8 cellular contexts compared by ENCODE assay signal in the genomic region with DNA sequence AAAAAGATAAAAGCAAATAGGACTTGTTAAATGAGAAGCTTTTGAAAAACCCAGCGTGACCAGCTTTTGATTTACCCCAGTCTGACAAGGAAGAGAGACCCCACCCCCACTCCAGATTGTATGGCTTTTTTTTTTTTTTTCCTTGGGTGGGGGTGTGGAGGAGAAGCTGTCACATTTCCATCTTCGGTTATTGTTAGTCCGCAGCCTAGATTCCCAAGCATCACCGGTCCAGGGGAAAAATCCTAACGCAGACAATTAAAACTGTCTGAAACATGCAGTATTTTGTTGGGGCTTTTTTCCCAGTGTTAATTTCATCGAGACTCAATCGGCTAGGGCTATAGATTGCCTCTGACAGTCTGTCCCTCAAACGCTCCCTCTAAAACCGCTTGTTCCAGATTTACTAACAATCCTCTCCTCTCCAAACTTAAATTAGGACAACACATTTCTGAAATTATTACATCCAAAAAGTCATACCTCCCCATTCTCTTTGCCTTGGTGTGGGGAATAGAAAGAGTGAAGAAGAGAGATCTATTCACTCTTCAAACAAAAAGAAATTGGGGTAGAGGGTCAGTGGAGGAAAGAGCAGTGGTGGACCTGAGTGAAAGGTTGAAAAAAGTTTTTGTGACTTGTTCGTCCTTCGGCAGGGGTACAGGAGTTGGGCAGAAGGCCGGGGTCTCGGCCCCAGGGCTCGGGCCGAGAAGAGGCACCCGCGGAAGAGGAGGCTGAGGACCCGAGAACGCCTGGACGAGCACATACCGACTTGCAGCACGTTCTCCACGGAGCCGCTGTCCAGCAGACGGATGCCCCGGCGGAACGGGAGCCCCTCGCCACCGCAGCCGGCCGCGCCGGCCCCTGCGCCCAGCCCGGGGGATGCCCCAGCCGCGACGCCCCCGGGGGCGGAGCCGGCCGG. TPM values are rescaled to one million over a fixed set of nuclear protein-coding genes. Genes with fewer than 3 reads are reported as not detected.
DNase-seq lines count a peak whose midpoint lies in the region; ATAC-seq, FAIRE-seq and TF ChIP-seq lines count a peak whose summit lies in the region.

No MANE protein-coding gene starts in this region.

- peaks cover 7% of the 10 kb centered on the region for H3K27me3 Mint-ChIP-seq in CD8-positive, alpha-beta T cell (ENCODE audit: low read depth)
- peaks cover 15% of the 10 kb centered on the region for H3K27me3 Mint-ChIP-seq in progenitor cell of endocrine pancreas

- POLR2A ChIA-PET in CD8-positive, alpha-beta T cell (lab: Charles Lee), result interaction anchor here (0.7 to 1.0 kb wide), 2 partner anchors 156 to 194 kb away, joined by 3 read pairs; partner anchors contain the start of gene HECTD3
- POLR2A ChIA-PET in HCT116 (lab: Charles Lee), result interaction anchor here (1.0 kb wide), 1 partner anchor 9 kb away, joined by 3 read pairs; no protein-coding TSS in a partner anchor

- H2AFZ ChIP-seq in HCT116 (ENCODE audit: low read depth, low read length, poor library complexity, severe bottlenecking), result no peak overlapping the region

- H3K27me3 ChIP-seq in CD8-positive, alpha-beta T cell (ENCODE audit: insufficient read depth, low read length), result no peaks in the 10 kb centered on the region
- no peaks in the 10 kb centered on the region for H3K27me3 ChIP-seq in HCT116 (ENCODE audit: insufficient read depth, low read length)
- H3K27me3 ChIP-seq in right cardiac atrium (ENCODE audit: control insufficient read depth, insufficient read depth), result no peaks in the 10 kb centered on the region

- peaks cover 32% of the 10 kb centered on the region for H3K4me1 ChIP-seq in CD8-positive, alpha-beta T cell (ENCODE audit: insufficient read depth, low read length)
- H3K4me1 ChIP-seq in HCT116 (ENCODE audit: control insufficient read depth in 1 of 2, insufficient read depth in 2 of 2, low read length in 2 of 2), result peaks cover 3 to 16% of the 10 kb centered on the region in 2 experiments; a peak in 3 of 4 replicates
- no peaks in the 10 kb centered on the region for H3K4me1 ChIP-seq in right cardiac atrium (ENCODE audit: control insufficient read depth, insufficient read depth, low read length)

- DNase-seq in CD8-positive, alpha-beta T cell, result peak in 2 of 7 experiments; percentile 13 to 54
- no peak for DNase-seq in HCT116 (ENCODE audit: low read depth, low spot score)
- DNase-seq in NCI-H82 (lab: John Stamatoyannopoulos, UW), result peak; percentile 77
- peak; percentile 24 for DNase-seq in amniotic epithelial cell (ENCODE audit: low read depth)
- DNase-seq in right cardiac atrium, result peak; percentile 47 to 77 (median 69)
- peak; percentile 40 for DNase-seq in progenitor cell of endocrine pancreas (ENCODE audit: low spot score, unreplicated experiment)
- no peak for DNase-seq in RCC 7860 (ENCODE audit: low spot score)

- H4K20me1 ChIP-seq in HCT116 (ENCODE audit: insufficient read depth), result no peaks in the 10 kb centered on the region

- H3K4me3 ChIP-seq in CD8-positive, alpha-beta T cell (ENCODE audit: low read depth, low read length), result peak overlapping the region; percentile 58
- H3K4me3 ChIP-seq in HCT116 (replicated peaks in 1 of 2; ENCODE audit: low read depth in 1 of 2, low read length in 2 of 2) (peak overlapping the region; percentile 37 to 72), right cardiac atrium (ENCODE audit: low read length) (peak overlapping the region; percentile 78)

- H3K27ac ChIP-seq in CD8-positive, alpha-beta T cell (ENCODE audit: low read depth, low read length), result no peak overlapping the region
- H3K27ac ChIP-seq in HCT116 (ENCODE audit: low read depth, low read length) (no peak overlapping the region; the same call in 1 of the 2 replicates), right cardiac atrium (ENCODE audit: low read length) (peak overlapping the region; percentile 1)

- no peak for TF ChIP-seq RAD21 in HCT116 (IDR thresholded peaks at IDR 0.05; ENCODE audit: low read depth)

- no peaks in the 10 kb centered on the region for H3K9me3 Mint-ChIP-seq in CD8-positive, alpha-beta T cell
- H3K9me3 Mint-ChIP-seq in progenitor cell of endocrine pancreas (ENCODE audit: low read depth), result no peaks in the 10 kb centered on the region

- CTCF ChIA-PET in CD8-positive, alpha-beta T cell (lab: Charles Lee), result no interaction called here
- CTCF ChIA-PET in HCT116 (lab: Charles Lee), result no interaction called here

- intact Hi-C loops in CD8-positive, alpha-beta T cell (cut with DNase I, micrococcal nuclease), result loop anchor here (2.0 to 5.0 kb wide), 4 partner anchors 97 to 382 kb away; partner anchors contain the start of genes TESK2 (in 1 of the 2) and UROD (in 1 of the 2)
- intact Hi-C loops in HCT116 (cut with micrococcal nuclease) (loop anchor here (5.0 kb wide), 1 partner anchor 48 kb away; no protein-coding TSS in a partner anchor), right cardiac atrium (cut with DNase I) (no loop called here)

- H3K36me3 Mint-ChIP-seq in CD8-positive, alpha-beta T cell, result peaks cover 5% of the 10 kb centered on the region
- H3K36me3 Mint-ChIP-seq in progenitor cell of endocrine pancreas (ENCODE audit: insufficient read depth), result no peaks in the 10 kb centered on the region

- H3K27ac Mint-ChIP-seq in CD8-positive, alpha-beta T cell, result peak overlapping the region; percentile 80
- peak overlapping the region; percentile 75 for H3K27ac Mint-ChIP-seq in progenitor cell of endocrine pancreas

- no TSS peak for BruUV-seq in HCT116 (replicated peaks; lab: Mats Ljungman, UMichigan)

- H3K9me2 ChIP-seq in HCT116 (ENCODE audit: insufficient read depth), result no peaks in the 10 kb centered on the region

- no peak for ATAC-seq in CD8-positive, alpha-beta T cell
- ATAC-seq in HCT116, result peak; percentile 41
- peak; percentile 65 to 70 for ATAC-seq in right cardiac atrium
- ATAC-seq in HG02588 (IDR thresholded peaks at IDR 0.05; ENCODE audit: unreplicated experiment), result no peak

- peak overlapping the region; percentile 92 for H3K4me2 ChIP-seq in HCT116 (ENCODE audit: low read length)

- no peaks in the 10 kb centered on the region for H3K36me3 ChIP-seq in CD8-positive, alpha-beta T cell (ENCODE audit: insufficient read depth, low read length)
- H3K36me3 ChIP-seq in HCT116 (ENCODE audit: control insufficient read depth in 1 of 2, insufficient read depth in 2 of 2, low read length in 2 of 2), result no peaks in the 10 kb centered on the region

- peaks cover 33% of the 10 kb centered on the region for H3K4me1 Mint-ChIP-seq in CD8-positive, alpha-beta T cell (ENCODE audit: low read depth)
- H3K4me1 Mint-ChIP-seq in progenitor cell of endocrine pancreas (ENCODE audit: low read depth), result peaks cover 14% of the 10 kb centered on the region

- 2% methylated on average over 43 of the region's 43 CpGs for WGBS in right cardiac atrium

- H3K9ac ChIP-seq in HCT116 (ENCODE audit: low read length), result no peak overlapping the region

- no peak for TF ChIP-seq CTCF in CD8-positive, alpha-beta T cell (IDR thresholded peaks at IDR 0.05)
- no peak for TF ChIP-seq CTCF in HCT116 (IDR thresholded peaks at IDR 0.05 in 2 of 3, conservative IDR thresholded peaks at IDR 0.05 in 1 of 3; ENCODE audit: borderline replicate concordance in 1 of 3, insufficient read depth in 1 of 3, low read depth in 2 of 3, low read length in 2 of 3)
- TF ChIP-seq CTCF in progenitor cell of endocrine pancreas (IDR thresholded peaks at IDR 0.05; ENCODE audit: unreplicated experiment), result no peak

- H3K4me3 Mint-ChIP-seq in CD8-positive, alpha-beta T cell, result peak overlapping the region; percentile 92
- H3K4me3 Mint-ChIP-seq in progenitor cell of endocrine pancreas (ENCODE audit: low read depth), result peak overlapping the region; percentile 88

- FAIRE-seq in RCC 7860 (lab: Jason Lieb, UNC), result no peak

- H3K79me2 ChIP-seq in HCT116 (ENCODE audit: insufficient read depth, low read length), result no peaks in the 10 kb centered on the region

- no peaks in the 10 kb centered on the region for H3K9me3 ChIP-seq in CD8-positive, alpha-beta T cell (ENCODE audit: low read length)
- H3K9me3 ChIP-seq in HCT116 (ENCODE audit: control insufficient read depth in 1 of 2, insufficient read depth in 1 of 2, low read depth in 1 of 2, low read length in 2 of 2), result no peaks in the 10 kb centered on the region
- H3K9me3 ChIP-seq in right cardiac atrium (ENCODE audit: control insufficient read depth, low read length), result no peaks in the 10 kb centered on the region

- no peak for TF ChIP-seq POLR2A in HCT116 (IDR thresholded peaks at IDR 0.05; ENCODE audit: borderline replicate concordance, extremely low read depth, insufficient read depth, insufficient read length)

- RAD21 ChIA-PET in HCT116 (lab: Charles Lee; ENCODE audit: low non-redundant PET in 1 of 2, low total read pairs in 2 of 2, uncharacterized antibody in 2 of 2, unreplicated experiment in 2 of 2), result no interaction called here

TF ChIP-seq in HCT116, 20 proteins besides CTCF, POLR2A, EP300 and RAD21:
- no peak for TF ChIP-seq FOSL1 (IDR thresholded peaks at IDR 0.05; ENCODE audit: low read depth)
- TF ChIP-seq, protein P1, sequence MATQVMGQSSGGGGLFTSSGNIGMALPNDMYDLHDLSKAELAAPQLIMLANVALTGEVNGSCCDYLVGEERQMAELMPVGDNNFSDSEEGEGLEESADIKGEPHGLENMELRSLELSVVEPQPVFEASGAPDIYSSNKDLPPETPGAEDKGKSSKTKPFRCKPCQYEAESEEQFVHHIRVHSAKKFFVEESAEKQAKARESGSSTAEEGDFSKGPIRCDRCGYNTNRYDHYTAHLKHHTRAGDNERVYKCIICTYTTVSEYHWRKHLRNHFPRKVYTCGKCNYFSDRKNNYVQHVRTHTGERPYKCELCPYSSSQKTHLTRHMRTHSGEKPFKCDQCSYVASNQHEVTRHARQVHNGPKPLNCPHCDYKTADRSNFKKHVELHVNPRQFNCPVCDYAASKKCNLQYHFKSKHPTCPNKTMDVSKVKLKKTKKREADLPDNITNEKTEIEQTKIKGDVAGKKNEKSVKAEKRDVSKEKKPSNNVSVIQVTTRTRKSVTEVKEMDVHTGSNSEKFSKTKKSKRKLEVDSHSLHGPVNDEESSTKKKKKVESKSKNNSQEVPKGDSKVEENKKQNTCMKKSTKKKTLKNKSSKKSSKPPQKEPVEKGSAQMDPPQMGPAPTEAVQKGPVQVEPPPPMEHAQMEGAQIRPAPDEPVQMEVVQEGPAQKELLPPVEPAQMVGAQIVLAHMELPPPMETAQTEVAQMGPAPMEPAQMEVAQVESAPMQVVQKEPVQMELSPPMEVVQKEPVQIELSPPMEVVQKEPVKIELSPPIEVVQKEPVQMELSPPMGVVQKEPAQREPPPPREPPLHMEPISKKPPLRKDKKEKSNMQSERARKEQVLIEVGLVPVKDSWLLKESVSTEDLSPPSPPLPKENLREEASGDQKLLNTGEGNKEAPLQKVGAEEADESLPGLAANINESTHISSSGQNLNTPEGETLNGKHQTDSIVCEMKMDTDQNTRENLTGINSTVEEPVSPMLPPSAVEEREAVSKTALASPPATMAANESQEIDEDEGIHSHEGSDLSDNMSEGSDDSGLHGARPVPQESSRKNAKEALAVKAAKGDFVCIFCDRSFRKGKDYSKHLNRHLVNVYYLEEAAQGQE (IDR thresholded peaks at IDR 0.05; ENCODE audit: low read depth), result peak; percentile 53
TF ChIP-seq in HCT116: peak in this region for 1.

RNA-seq across cellular contexts. Expression of gene ZSWIM5, which starts 1.1 kb away (rescaled TPM):
- 1 to 10 TPM; 1.0 to 1.8 TPM for total RNA-seq in CD8-positive, alpha-beta T cell
- 1.1 TPM for total RNA-seq in HCT116 (2021; ENCODE audit: unreplicated experiment)
- polyA plus RNA-seq in HCT116 (2012), result 0.70 and 1.3 TPM in 2 replicates
- 1 to 10 TPM; 1.6 to 2.2 (median 1.9) TPM for total RNA-seq in right cardiac atrium
- polyA plus RNA-seq in right cardiac atrium, result 0.68 TPM
- 8.5 and 9.2 TPM in 2 replicates for total RNA-seq in progenitor cell of endocrine pancreas

Comparison
In these comparisons a context has a peak if more than half of its experiments do, and no peak if none do; other contexts are left out.
1. ATAC-seq: peak in HCT116 (single experiment) and right cardiac atrium (2 of 2); none in CD8-positive, alpha-beta T cell (single experiment) and HG02588 (single experiment).
2. DNase-seq: peak in NCI-H82 (single experiment), amniotic epithelial cell (single experiment), right cardiac atrium (3 of 3) and progenitor cell of endocrine pancreas (single experiment); none in HCT116 (single experiment) and RCC 7860 (single experiment).
3. intact Hi-C loops: an anchor here in CD8-positive, alpha-beta T cell (2.0 to 5.0 kb wide) and HCT116 (5.0 kb wide); none called in right cardiac atrium.
4. Peak in every context shown above with its lines, with median percentiles within 50 percentile points of each other: H3K4me3 ChIP-seq.